Comparison of ENCODE assay signal across 21 cellular contexts in the genomic region with DNA sequence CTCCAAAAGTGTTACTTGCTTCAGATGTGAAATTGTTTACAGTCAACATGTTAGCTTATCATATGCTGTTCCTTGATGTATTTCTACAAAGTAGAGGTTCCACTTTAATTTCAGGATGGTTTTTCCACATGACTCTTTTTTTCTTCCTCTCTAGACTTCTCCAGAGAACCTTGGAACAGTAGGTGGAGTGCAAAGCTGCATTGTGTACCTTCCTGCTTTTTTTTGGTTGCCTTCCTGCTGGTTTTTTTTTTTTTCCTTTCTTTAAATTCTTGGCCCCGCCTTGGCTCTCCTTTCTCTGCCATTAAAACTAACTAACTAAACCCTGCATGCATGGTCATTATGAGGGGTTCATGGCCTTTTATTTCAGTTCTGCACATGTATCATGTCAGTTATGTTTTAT.
"Had no signal": no experiment of that assay in that cellular context is flagged by ENCODE, and none has a peak within 500 bp of the region (broad histone marks: within the 10 kb centered on the region; RNA-seq: fewer than 3 reads in every experiment).

No MANE protein-coding gene starts in this region.

- H3K4me3 Mint-ChIP-seq: central memory CD8-positive, alpha-beta T cell; nephron; stimulated activated naive B cell treated with anti-CD40 and anti-IgM and Interleukin-4, amounts not matched to agents 10 μg/mL and 1 μg/mL and 100 μg/mL, for 72 hours; stimulated activated naive CD8-positive, alpha-beta T cell treated with anti-CD3 and anti-CD28 coated beads, Interleukin-15, amount 100 ng/mL, for 72 hours had no signal

- H3K9ac ChIP-seq: parathyroid adenoma had no signal

- H3K27ac ChIP-seq: parathyroid adenoma, prostate gland, thoracic aorta, transverse colon had no signal

- H3K27ac Mint-ChIP-seq: stimulated activated naive B cell treated with anti-CD40 and anti-IgM and Interleukin-4, amounts not matched to agents 10 μg/mL and 1 μg/mL and 100 μg/mL, for 72 hours had no signal

- H2AFZ ChIP-seq: parathyroid adenoma had no signal

- ATAC-seq: left lung; sciatic nerve; stimulated activated naive B cell treated with anti-CD40 and anti-IgM and Interleukin-4, amounts not matched to agents 10 μg/mL and 1 μg/mL and 100 μg/mL, for 72 hours; stimulated activated naive CD8-positive, alpha-beta T cell treated with anti-CD3 and anti-CD28 coated beads, Interleukin-15, amount 100 ng/mL, for 72 hours had no signal

- H3K36me3 ChIP-seq: prostate gland, thoracic aorta had no signal

- H3K4me1 ChIP-seq: prostate gland had no signal

- H3K27me3 Mint-ChIP-seq: central memory CD8-positive, alpha-beta T cell; stimulated activated naive B cell treated with anti-CD40 and anti-IgM and Interleukin-4, amounts not matched to agents 10 μg/mL and 1 μg/mL and 100 μg/mL, for 72 hours; stimulated activated naive CD8-positive, alpha-beta T cell treated with anti-CD3 and anti-CD28 coated beads, Interleukin-15, amount 100 ng/mL, for 72 hours had no signal

- H3K4me3 ChIP-seq: left lung, lung, prostate gland, thoracic aorta, transverse colon had no signal

- H3K9me3 Mint-ChIP-seq: central memory CD8-positive, alpha-beta T cell; nephron; stimulated activated naive B cell treated with anti-CD40 and anti-IgM and Interleukin-4, amounts not matched to agents 10 μg/mL and 1 μg/mL and 100 μg/mL, for 72 hours; stimulated activated naive CD8-positive, alpha-beta T cell treated with anti-CD3 and anti-CD28 coated beads, Interleukin-15, amount 100 ng/mL, for 72 hours had no signal

- H3K27me3 ChIP-seq: left lung, transverse colon had no signal

- DNase-seq: cortex of kidney; effector memory CD4-positive, alpha-beta T cell; foreskin melanocyte; head of caudate nucleus; kidney glomerular epithelial cell; left lung; mesenchymal stem cell; midbrain; retina; stimulated activated CD4-positive, alpha-beta T cell treated with anti-CD3 and anti-CD28 coated beads, Interleukin-2, amount 100 ng/mL, for 24 hours; stimulated activated CD4-positive, alpha-beta T cell treated with anti-CD3 and anti-CD28 coated beads, Interleukin-4, amount 100 ng/mL, for 4 hours; stimulated activated naive B cell treated with anti-CD40 and anti-IgM and Interleukin-4, amounts not matched to agents 10 μg/mL and 1 μg/mL and 100 μg/mL, for 72 hours; stimulated activated naive CD8-positive, alpha-beta T cell treated with anti-CD3 and anti-CD28 coated beads, Interleukin-15, amount 100 ng/mL, for 72 hours; transverse colon had no signal

- H3K9me3 ChIP-seq: left lung, prostate gland, thoracic aorta, transverse colon had no signal

- H3K79me2 ChIP-seq: parathyroid adenoma had no signal
